Comparison of ENCODE assay signal across 8 cellular contexts in the genomic region with DNA sequence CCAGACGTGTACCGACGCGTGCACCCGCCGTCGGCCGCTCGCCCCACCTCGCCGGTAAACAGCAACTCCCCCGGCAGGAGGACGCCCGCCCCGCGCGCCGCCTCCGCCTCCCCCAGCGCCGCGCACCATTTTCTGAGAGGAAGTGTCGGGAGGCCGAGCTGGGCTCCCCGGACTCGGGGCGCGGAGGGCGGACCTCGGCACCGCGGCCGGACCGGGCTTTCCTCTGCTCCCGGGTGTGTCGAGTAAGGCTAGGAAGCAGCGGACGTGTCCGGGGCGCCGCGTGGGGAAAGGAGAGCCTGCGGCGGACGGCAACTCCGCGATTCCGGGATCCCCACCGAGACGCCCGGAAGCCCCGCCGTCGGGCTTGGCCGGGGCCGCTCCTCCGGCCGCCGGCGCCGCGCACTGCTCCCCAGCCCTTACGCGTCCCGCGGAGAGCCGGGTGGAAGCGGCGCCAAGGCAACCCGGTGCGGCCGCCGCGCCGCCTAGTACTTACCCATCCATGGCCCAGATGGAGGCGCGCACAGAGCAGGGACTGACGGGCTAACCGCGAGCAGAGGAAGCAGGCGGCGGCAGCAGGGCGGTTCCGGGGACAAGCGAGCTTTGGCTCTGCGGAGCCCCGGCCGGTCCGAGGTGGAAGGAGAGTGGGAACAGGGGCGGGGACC. TPM values are rescaled to one million over a fixed set of nuclear protein-coding genes. Genes with fewer than 3 reads are reported as not detected.
DNase-seq lines count a peak whose midpoint lies in the region; ATAC-seq and TF ChIP-seq lines count a peak whose summit lies in the region.

A gene with protein sequence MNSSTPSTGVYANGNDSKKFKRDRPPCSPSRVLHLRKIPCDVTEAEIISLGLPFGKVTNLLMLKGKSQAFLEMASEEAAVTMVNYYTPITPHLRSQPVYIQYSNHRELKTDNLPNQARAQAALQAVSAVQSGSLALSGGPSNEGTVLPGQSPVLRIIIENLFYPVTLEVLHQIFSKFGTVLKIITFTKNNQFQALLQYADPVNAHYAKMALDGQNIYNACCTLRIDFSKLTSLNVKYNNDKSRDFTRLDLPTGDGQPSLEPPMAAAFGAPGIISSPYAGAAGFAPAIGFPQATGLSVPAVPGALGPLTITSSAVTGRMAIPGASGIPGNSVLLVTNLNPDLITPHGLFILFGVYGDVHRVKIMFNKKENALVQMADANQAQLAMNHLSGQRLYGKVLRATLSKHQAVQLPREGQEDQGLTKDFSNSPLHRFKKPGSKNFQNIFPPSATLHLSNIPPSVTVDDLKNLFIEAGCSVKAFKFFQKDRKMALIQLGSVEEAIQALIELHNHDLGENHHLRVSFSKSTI (minus strand): TSS at position 643 of the 662 bp plus-strand sequence. CDS start 35,754 bp downstream, outside the sequence.

- H3K27ac ChIP-seq in fibroblast of lung (ENCODE audit: insufficient read depth, low read length) = peak within 1 kb of the TSS; percentile 86

- H3K4me3 ChIP-seq in fibroblast of lung (replicated peaks in 1 of 4; ENCODE audit: control extremely low read depth in 1 of 4, insufficient read depth in 1 of 4, low read depth in 3 of 4, low read length in 4 of 4) = peak within 1 kb of the TSS; percentile 84 to 89 (median 84)

- H2AFZ ChIP-seq in fibroblast of lung (ENCODE audit: low read length) = peak within 1 kb of the TSS; percentile 83

- peaks cover 47% of the 10 kb centered on the region for H3K79me2 ChIP-seq in fibroblast of lung (ENCODE audit: control insufficient read depth, insufficient read depth, low read length)

- no peaks in the 10 kb centered on the region for H3K36me3 ChIP-seq in fibroblast of lung (ENCODE audit: control insufficient read depth, insufficient read depth, low read length)

- ATAC-seq in GM19438 (IDR thresholded peaks at IDR 0.05; ENCODE audit: low read depth, unreplicated experiment) (peak; percentile 52), HG03571 (IDR thresholded peaks at IDR 0.05; ENCODE audit: unreplicated experiment) (peak; percentile 51)
- peak; percentile 78 for ATAC-seq in activated T-helper 17 cell treated with anti-CD3 and anti-CD28 coated beads, Interleukin-2, amount 50 U/mL, for 72 hours (replicated peaks)

- no peaks in the 10 kb centered on the region for H3K27me3 Mint-ChIP-seq in activated T-helper 17 cell treated with anti-CD3 and anti-CD28 coated beads, Interleukin-2, amount 50 U/mL, for 72 hours
- H3K27me3 Mint-ChIP-seq in nephron (ENCODE audit: low read depth) = no peaks in the 10 kb centered on the region
- no peaks in the 10 kb centered on the region for H3K27me3 Mint-ChIP-seq in stimulated activated naive CD8-positive, alpha-beta T cell treated with anti-CD3 and anti-CD28 coated beads, Interleukin-15, Interleukin-2, amounts not matched to agents 100 ng/mL and 50 ng/mL, for 24 hours

- peak within 1 kb of the TSS; percentile 88 for H3K9ac ChIP-seq in fibroblast of lung (ENCODE audit: insufficient read depth, low read length)

- peak within 1 kb of the TSS; percentile 89 for H3K27ac Mint-ChIP-seq in activated T-helper 17 cell treated with anti-CD3 and anti-CD28 coated beads, Interleukin-2, amount 50 U/mL, for 72 hours
- peak within 1 kb of the TSS; percentile 93 to 96 (median 94) for H3K27ac Mint-ChIP-seq in nephron
- peak within 1 kb of the TSS; percentile 96 for H3K27ac Mint-ChIP-seq in stimulated activated naive CD8-positive, alpha-beta T cell treated with anti-CD3 and anti-CD28 coated beads, Interleukin-15, Interleukin-2, amounts not matched to agents 100 ng/mL and 50 ng/mL, for 24 hours

- peaks cover 2% of the 10 kb centered on the region for H4K20me1 ChIP-seq in fibroblast of lung (ENCODE audit: control insufficient read depth, extremely low read depth, insufficient read depth, low read length)

- peaks cover 13% of the 10 kb centered on the region for H3K4me1 Mint-ChIP-seq in activated T-helper 17 cell treated with anti-CD3 and anti-CD28 coated beads, Interleukin-2, amount 50 U/mL, for 72 hours
- peaks cover 31% of the 10 kb centered on the region for H3K4me1 Mint-ChIP-seq in nephron
- H3K4me1 Mint-ChIP-seq in stimulated activated naive CD8-positive, alpha-beta T cell treated with anti-CD3 and anti-CD28 coated beads, Interleukin-15, Interleukin-2, amounts not matched to agents 100 ng/mL and 50 ng/mL, for 24 hours (ENCODE audit: low read depth) = peaks cover 45% of the 10 kb centered on the region

- H3K9me3 ChIP-seq in fibroblast of lung (ENCODE audit: control insufficient read depth, insufficient read depth, low read depth, low read length) = no peaks in the 10 kb centered on the region

- TF ChIP-seq CTCF in fibroblast of lung (conservative IDR thresholded peaks at IDR 0.05 in 1 of 2, IDR thresholded peaks at IDR 0.05 in 1 of 2; ENCODE audit: low read depth in 1 of 2, low read length in 2 of 2) (no peak), nephron (IDR thresholded peaks at IDR 0.05; ENCODE audit: unreplicated experiment in 3 of 3) (no peak)

- no peaks in the 10 kb centered on the region for H3K27me3 ChIP-seq in fibroblast of lung (ENCODE audit: control insufficient read depth, insufficient read depth, low read length)

- peaks cover 6% of the 10 kb centered on the region for H3K36me3 Mint-ChIP-seq in activated T-helper 17 cell treated with anti-CD3 and anti-CD28 coated beads, Interleukin-2, amount 50 U/mL, for 72 hours (ENCODE audit: low read depth)
- peaks cover 4% of the 10 kb centered on the region for H3K36me3 Mint-ChIP-seq in nephron (ENCODE audit: low read depth)
- H3K36me3 Mint-ChIP-seq in stimulated activated naive CD8-positive, alpha-beta T cell treated with anti-CD3 and anti-CD28 coated beads, Interleukin-15, Interleukin-2, amounts not matched to agents 100 ng/mL and 50 ng/mL, for 24 hours (ENCODE audit: low read depth) = no peaks in the 10 kb centered on the region

- no peaks in the 10 kb centered on the region for H3K9me3 Mint-ChIP-seq in activated T-helper 17 cell treated with anti-CD3 and anti-CD28 coated beads, Interleukin-2, amount 50 U/mL, for 72 hours
- no peaks in the 10 kb centered on the region for H3K9me3 Mint-ChIP-seq in nephron
- H3K9me3 Mint-ChIP-seq in stimulated activated naive CD8-positive, alpha-beta T cell treated with anti-CD3 and anti-CD28 coated beads, Interleukin-15, Interleukin-2, amounts not matched to agents 100 ng/mL and 50 ng/mL, for 24 hours = no peaks in the 10 kb centered on the region

- peak; percentile 73 for DNase-seq in CMK (ENCODE audit: low read depth)
- peak; percentile 82 for DNase-seq in OCI-M1 (lab: John Stamatoyannopoulos, UW)
- peak; percentile 58 to 69 for DNase-seq in fibroblast of lung (ENCODE audit: low read depth in 2 of 2)

- peak within 1 kb of the TSS; percentile 79 for H3K4me3 Mint-ChIP-seq in activated T-helper 17 cell treated with anti-CD3 and anti-CD28 coated beads, Interleukin-2, amount 50 U/mL, for 72 hours
- peak within 1 kb of the TSS; percentile 96 to 98 (median 97) for H3K4me3 Mint-ChIP-seq in nephron
- peak within 1 kb of the TSS; percentile 96 for H3K4me3 Mint-ChIP-seq in stimulated activated naive CD8-positive, alpha-beta T cell treated with anti-CD3 and anti-CD28 coated beads, Interleukin-15, Interleukin-2, amounts not matched to agents 100 ng/mL and 50 ng/mL, for 24 hours

- H3K4me2 ChIP-seq in fibroblast of lung (ENCODE audit: extremely low read depth, insufficient read depth, low read length) = peak within 1 kb of the TSS; percentile 72

- no peaks in the 10 kb centered on the region for H3K4me1 ChIP-seq in fibroblast of lung (ENCODE audit: control insufficient read depth, extremely low read depth, insufficient read depth, low read length)

RNA-seq across cellular contexts. Expression of the gene that starts here (rescaled TPM):
- total RNA-seq in activated T-helper 17 cell treated with anti-CD3 and anti-CD28 coated beads, Interleukin-2, amount 50 U/mL, for 72 hours = 100 to 1,000 TPM in 1 of 2 donors, 10 to 100 TPM in 1; 83.5 to 117 TPM
- total RNA-seq in fibroblast of lung = 16.7 and 17.2 TPM in 2 replicates
- 22.7 and 28.7 TPM in 2 replicates for polyA plus RNA-seq in fibroblast of lung
- 10.6 and 15.9 TPM in 2 replicates for polyA plus RNA-seq in fibroblast of lung (2012)
- polyA minus RNA-seq in fibroblast of lung (ENCODE audit: low replicate concordance) = 15.7 and 16.8 TPM in 2 replicates

Comparison
In these comparisons a context has a peak if more than half of its experiments do, and no peak if none do; other contexts are left out.
1. Peak in every context shown above with its lines: DNase-seq, ATAC-seq, H3K4me3 ChIP-seq and H3K27ac ChIP-seq.